ENCODE assay signal across 8 cellular contexts in genomic region chr2:127398239-127398590, GRCh38. TPM values are rescaled to one million over a fixed set of nuclear protein-coding genes. Genes with fewer than 3 reads are reported as not detected.
DNase-seq lines count a peak whose midpoint lies in the region; ATAC-seq, FAIRE-seq and TF ChIP-seq lines count a peak whose summit lies in the region.

No MANE protein-coding gene starts in this region.

- no peak overlapping the region for H3K4me3 ChIP-seq in astrocyte of the cerebellum (ENCODE audit: low read depth, low read length)
- no peak overlapping the region for H3K4me3 ChIP-seq in kidney (ENCODE audit: low read length in 2 of 2)

- H3K36me3 ChIP-seq in kidney (ENCODE audit: control insufficient read depth in 1 of 2, insufficient read depth in 2 of 2, low read length in 2 of 2), result no peaks in the 10 kb centered on the region

- TF ChIP-seq CTCF in AG09319 (IDR thresholded peaks at IDR 0.05; ENCODE audit: low read depth, low read length) (no peak), astrocyte of the cerebellum (IDR thresholded peaks at IDR 0.05; ENCODE audit: low read depth, low read length, missing control alignments) (no peak), kidney (IDR thresholded peaks at IDR 0.05; ENCODE audit: borderline replicate concordance, extremely low read depth, insufficient read depth) (no peak)

- in situ Hi-C loops in astrocyte of the cerebellum (cut with HindIII; ENCODE audit: low sequenced_read_pairs), result no loop called here

- peak; percentile 65 for DNase-seq in AG09319 (ENCODE audit: extremely low read depth, low read depth)
- peak; percentile 29 to 70 for DNase-seq in NOMO-1 (lab: John Stamatoyannopoulos, UW; ENCODE audit: unreplicated experiment in 2 of 2)
- DNase-seq in astrocyte of the cerebellum (ENCODE audit: low read depth), result peak; percentile 81
- peak; percentile 96 for DNase-seq in kidney
- no peak for DNase-seq in NCI-H1105 treated with DMSO at 0.1 percent for 48 hours (lab: John Stamatoyannopoulos, UW)

- peaks cover 3% of the 10 kb centered on the region for H3K9me3 Mint-ChIP-seq in stimulated activated memory B cell treated with anti-CD40 and anti-IgM and Interleukin-4, amounts not matched to agents 10 μg/mL and 1 μg/mL and 100 μg/mL, for 72 hours

- peaks cover 15% of the 10 kb centered on the region for H3K36me3 Mint-ChIP-seq in stimulated activated memory B cell treated with anti-CD40 and anti-IgM and Interleukin-4, amounts not matched to agents 10 μg/mL and 1 μg/mL and 100 μg/mL, for 72 hours

- no peak overlapping the region for H3K27ac ChIP-seq in kidney (ENCODE audit: low read depth in 2 of 2, low read length in 2 of 2)

- H3K9ac ChIP-seq in kidney (ENCODE audit: low read length in 2 of 2), result no peak overlapping the region

- no peaks in the 10 kb centered on the region for H3K27me3 Mint-ChIP-seq in stimulated activated memory B cell treated with anti-CD40 and anti-IgM and Interleukin-4, amounts not matched to agents 10 μg/mL and 1 μg/mL and 100 μg/mL, for 72 hours

- H3K27ac Mint-ChIP-seq in stimulated activated memory B cell treated with anti-CD40 and anti-IgM and Interleukin-4, amounts not matched to agents 10 μg/mL and 1 μg/mL and 100 μg/mL, for 72 hours, result peak overlapping the region; percentile 19

- no peak for FAIRE-seq in kidney (lab: Jason Lieb, UNC)

- ATAC-seq in GM18867 (IDR thresholded peaks at IDR 0.05; ENCODE audit: unreplicated experiment), result peak; percentile 93
- ATAC-seq in HG02973 (IDR thresholded peaks at IDR 0.05; ENCODE audit: unreplicated experiment), result peak; percentile 85
- ATAC-seq in stimulated activated memory B cell treated with anti-CD40 and anti-IgM and Interleukin-4, amounts not matched to agents 10 μg/mL and 1 μg/mL and 100 μg/mL, for 72 hours, result peak; percentile 69

- no peaks in the 10 kb centered on the region for H3K9me3 ChIP-seq in kidney (ENCODE audit: control insufficient read depth in 1 of 2, low read length in 2 of 2)

- H3K4me1 Mint-ChIP-seq in stimulated activated memory B cell treated with anti-CD40 and anti-IgM and Interleukin-4, amounts not matched to agents 10 μg/mL and 1 μg/mL and 100 μg/mL, for 72 hours, result peaks cover 28% of the 10 kb centered on the region

- no peak overlapping the region for H3K4me3 Mint-ChIP-seq in stimulated activated memory B cell treated with anti-CD40 and anti-IgM and Interleukin-4, amounts not matched to agents 10 μg/mL and 1 μg/mL and 100 μg/mL, for 72 hours

- peaks cover 0 to 6% of the 10 kb centered on the region in 2 donors for H3K4me1 ChIP-seq in kidney (ENCODE audit: control insufficient read depth in 1 of 2, insufficient read depth in 1 of 2, low read depth in 1 of 2, low read length in 2 of 2)

- intact Hi-C loops in kidney (cut with DNase I), result no loop called here

RNA-seq across cellular contexts. Expression of gene MAP3K2, which starts 10.4 kb away (rescaled TPM):
- 65.3 TPM for total RNA-seq in kidney
- polyA plus RNA-seq in kidney (ENCODE audit: insufficient read depth, low read depth, low replicate concordance), result 4.9 TPM

RNA-seq across cellular contexts. Expression of gene PROC, which starts 20.0 kb away (rescaled TPM):
- total RNA-seq in kidney, result 5.9 TPM
- 51.0 TPM for polyA plus RNA-seq in kidney (ENCODE audit: insufficient read depth, low read depth, low replicate concordance)
